8 cellular contexts compared by ENCODE assay signal in genomic region chr1:149176453-149177316, GRCh38.
DNase-seq lines count a peak whose midpoint lies in the region; ATAC-seq and TF ChIP-seq lines count a peak whose summit lies in the region.
"Not testable (repeated sequence)": the region's sequence is repeated elsewhere in the genome, so short reads cannot be mapped to it uniquely, and the experiment has no call there.

No MANE protein-coding gene starts in this region.

- H3K36me3 Mint-ChIP-seq in activated T-cell treated with anti-CD3 and anti-CD28 coated beads, Interleukin-2, amount 50 U/mL, for 72 hours (ENCODE audit: insufficient read depth in 2 of 2); progenitor cell of endocrine pancreas (ENCODE audit: insufficient read depth): not testable (repeated sequence)

- H3K4me3 Mint-ChIP-seq in activated T-cell treated with anti-CD3 and anti-CD28 coated beads, Interleukin-2, amount 50 U/mL, for 72 hours, result peak overlapping the region; percentile 81 to 96
- peak overlapping the region; percentile 82 for H3K4me3 Mint-ChIP-seq in progenitor cell of endocrine pancreas (ENCODE audit: low read depth)

- in situ Hi-C loops in KBM-7 (cut with MboI; ENCODE audit: low pct_unique_long_range_greater_than_20kb, low sequenced_read_pairs), result not testable (repeated sequence)

- TF ChIP-seq CTCF in progenitor cell of endocrine pancreas (IDR thresholded peaks at IDR 0.05; ENCODE audit: unreplicated experiment), result not testable (repeated sequence)

- H3K27ac Mint-ChIP-seq in activated T-cell treated with anti-CD3 and anti-CD28 coated beads, Interleukin-2, amount 50 U/mL, for 72 hours, result peak overlapping the region; percentile 97
- H3K27ac Mint-ChIP-seq in progenitor cell of endocrine pancreas, result peak overlapping the region; percentile 96

- not testable (repeated sequence) for H3K4me1 Mint-ChIP-seq in activated T-cell treated with anti-CD3 and anti-CD28 coated beads, Interleukin-2, amount 50 U/mL, for 72 hours (ENCODE audit: low read depth); progenitor cell of endocrine pancreas (ENCODE audit: low read depth)

- not testable (repeated sequence) for ATAC-seq in SK-N-SH treated with all-trans-retinoic acid at 6 μM for 48 hours; activated T-cell treated with anti-CD3 and anti-CD28 coated beads, Interleukin-2, amount 50 U/mL, for 72 hours (replicated peaks in 1 of 2)

- H3K9me3 Mint-ChIP-seq in activated T-cell treated with anti-CD3 and anti-CD28 coated beads, Interleukin-2, amount 50 U/mL, for 72 hours; progenitor cell of endocrine pancreas (ENCODE audit: low read depth): not testable (repeated sequence)

- DNase-seq in CD1c-positive myeloid dendritic cell (ENCODE audit: extremely low spot score), result peak; percentile 44
- peak; percentile 41 for DNase-seq in KBM-7
- DNase-seq in activated T-cell treated with anti-CD3 and anti-CD28 coated beads, Interleukin-2, amount 50 U/mL, for 72 hours, result peak; percentile 58 to 71
- DNase-seq in ecto neural progenitor cell (ENCODE audit: low spot score), result peak; percentile 64
- peak; percentile 32 for DNase-seq in iris pigment epithelial cell (ENCODE audit: low read depth)
- DNase-seq in progenitor cell of endocrine pancreas (ENCODE audit: low spot score, unreplicated experiment), result peak; percentile 29
- peak; percentile 25 to 60 for DNase-seq in stimulated activated CD8-positive, alpha-beta memory T cell treated with anti-CD3 and anti-CD28 coated beads, Interleukin-7, amount 100 ng/mL, for 4 hours (ENCODE audit: low read depth in 2 of 2)

- H3K27me3 Mint-ChIP-seq in activated T-cell treated with anti-CD3 and anti-CD28 coated beads, Interleukin-2, amount 50 U/mL, for 72 hours (ENCODE audit: low read depth); progenitor cell of endocrine pancreas: not testable (repeated sequence)

TF ChIP-seq in SK-N-SH treated with all-trans-retinoic acid at 6 μM for 48 hours, 23 proteins besides CTCF, POLR2A, EP300 and RAD21:
- TF ChIP-seq PATZ1 (CRISPR knock-in tag; IDR thresholded peaks at IDR 0.05; ENCODE audit: borderline replicate concordance), result 0 out of 2 replicates have a peak, but pooled peaks have one; percentile 66
